In the genomic region with DNA sequence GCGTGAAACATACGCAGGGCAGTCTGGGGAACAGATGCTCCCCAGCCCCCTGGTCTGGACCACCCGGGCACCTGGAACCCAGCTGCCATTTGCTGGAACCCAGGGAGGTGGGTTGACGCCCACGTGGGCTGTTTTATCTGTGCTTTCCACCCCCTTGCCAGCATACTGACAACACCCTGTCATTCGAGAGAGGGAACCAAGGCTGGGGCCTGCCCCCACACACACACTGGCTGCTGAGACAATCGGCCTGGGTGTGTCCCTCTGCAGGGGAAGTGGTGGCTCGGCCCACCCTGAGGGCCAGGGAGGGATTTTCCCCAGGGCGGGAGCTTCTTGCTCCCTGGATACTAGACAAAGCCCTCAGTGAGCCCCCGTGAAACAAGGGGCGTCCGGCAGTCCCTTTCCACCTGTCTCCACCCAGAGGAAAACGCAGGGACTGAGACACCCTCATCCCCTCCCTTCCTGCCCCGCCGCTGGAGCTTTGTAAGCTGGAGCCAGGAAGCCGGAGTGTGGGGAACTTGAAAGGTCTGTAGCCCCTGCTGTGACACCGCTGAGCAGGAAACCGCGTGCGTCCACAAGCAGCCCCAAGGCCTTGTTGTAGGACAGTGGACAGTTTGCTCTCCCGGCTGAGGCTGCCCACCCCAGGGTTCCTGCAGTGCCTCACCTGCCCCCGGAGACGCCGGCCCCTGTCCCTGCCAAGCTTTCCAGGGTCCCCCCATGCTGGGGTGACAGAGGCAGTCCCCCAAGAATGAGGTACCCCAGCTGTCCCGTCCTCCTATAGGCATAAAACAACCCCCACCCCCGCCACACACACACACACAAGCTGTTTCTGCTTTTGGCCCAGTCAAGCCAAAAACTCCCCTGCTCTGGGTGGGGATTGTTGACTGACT, we compare ENCODE assay signal across 1 cellular context.
TF ChIP-seq lines count a peak whose summit lies in the region.

No MANE protein-coding gene starts in this region.

TF ChIP-seq in GM23338, 12 proteins besides CTCF, POLR2A, EP300 and RAD21:
- TF ChIP-seq, protein P1, sequence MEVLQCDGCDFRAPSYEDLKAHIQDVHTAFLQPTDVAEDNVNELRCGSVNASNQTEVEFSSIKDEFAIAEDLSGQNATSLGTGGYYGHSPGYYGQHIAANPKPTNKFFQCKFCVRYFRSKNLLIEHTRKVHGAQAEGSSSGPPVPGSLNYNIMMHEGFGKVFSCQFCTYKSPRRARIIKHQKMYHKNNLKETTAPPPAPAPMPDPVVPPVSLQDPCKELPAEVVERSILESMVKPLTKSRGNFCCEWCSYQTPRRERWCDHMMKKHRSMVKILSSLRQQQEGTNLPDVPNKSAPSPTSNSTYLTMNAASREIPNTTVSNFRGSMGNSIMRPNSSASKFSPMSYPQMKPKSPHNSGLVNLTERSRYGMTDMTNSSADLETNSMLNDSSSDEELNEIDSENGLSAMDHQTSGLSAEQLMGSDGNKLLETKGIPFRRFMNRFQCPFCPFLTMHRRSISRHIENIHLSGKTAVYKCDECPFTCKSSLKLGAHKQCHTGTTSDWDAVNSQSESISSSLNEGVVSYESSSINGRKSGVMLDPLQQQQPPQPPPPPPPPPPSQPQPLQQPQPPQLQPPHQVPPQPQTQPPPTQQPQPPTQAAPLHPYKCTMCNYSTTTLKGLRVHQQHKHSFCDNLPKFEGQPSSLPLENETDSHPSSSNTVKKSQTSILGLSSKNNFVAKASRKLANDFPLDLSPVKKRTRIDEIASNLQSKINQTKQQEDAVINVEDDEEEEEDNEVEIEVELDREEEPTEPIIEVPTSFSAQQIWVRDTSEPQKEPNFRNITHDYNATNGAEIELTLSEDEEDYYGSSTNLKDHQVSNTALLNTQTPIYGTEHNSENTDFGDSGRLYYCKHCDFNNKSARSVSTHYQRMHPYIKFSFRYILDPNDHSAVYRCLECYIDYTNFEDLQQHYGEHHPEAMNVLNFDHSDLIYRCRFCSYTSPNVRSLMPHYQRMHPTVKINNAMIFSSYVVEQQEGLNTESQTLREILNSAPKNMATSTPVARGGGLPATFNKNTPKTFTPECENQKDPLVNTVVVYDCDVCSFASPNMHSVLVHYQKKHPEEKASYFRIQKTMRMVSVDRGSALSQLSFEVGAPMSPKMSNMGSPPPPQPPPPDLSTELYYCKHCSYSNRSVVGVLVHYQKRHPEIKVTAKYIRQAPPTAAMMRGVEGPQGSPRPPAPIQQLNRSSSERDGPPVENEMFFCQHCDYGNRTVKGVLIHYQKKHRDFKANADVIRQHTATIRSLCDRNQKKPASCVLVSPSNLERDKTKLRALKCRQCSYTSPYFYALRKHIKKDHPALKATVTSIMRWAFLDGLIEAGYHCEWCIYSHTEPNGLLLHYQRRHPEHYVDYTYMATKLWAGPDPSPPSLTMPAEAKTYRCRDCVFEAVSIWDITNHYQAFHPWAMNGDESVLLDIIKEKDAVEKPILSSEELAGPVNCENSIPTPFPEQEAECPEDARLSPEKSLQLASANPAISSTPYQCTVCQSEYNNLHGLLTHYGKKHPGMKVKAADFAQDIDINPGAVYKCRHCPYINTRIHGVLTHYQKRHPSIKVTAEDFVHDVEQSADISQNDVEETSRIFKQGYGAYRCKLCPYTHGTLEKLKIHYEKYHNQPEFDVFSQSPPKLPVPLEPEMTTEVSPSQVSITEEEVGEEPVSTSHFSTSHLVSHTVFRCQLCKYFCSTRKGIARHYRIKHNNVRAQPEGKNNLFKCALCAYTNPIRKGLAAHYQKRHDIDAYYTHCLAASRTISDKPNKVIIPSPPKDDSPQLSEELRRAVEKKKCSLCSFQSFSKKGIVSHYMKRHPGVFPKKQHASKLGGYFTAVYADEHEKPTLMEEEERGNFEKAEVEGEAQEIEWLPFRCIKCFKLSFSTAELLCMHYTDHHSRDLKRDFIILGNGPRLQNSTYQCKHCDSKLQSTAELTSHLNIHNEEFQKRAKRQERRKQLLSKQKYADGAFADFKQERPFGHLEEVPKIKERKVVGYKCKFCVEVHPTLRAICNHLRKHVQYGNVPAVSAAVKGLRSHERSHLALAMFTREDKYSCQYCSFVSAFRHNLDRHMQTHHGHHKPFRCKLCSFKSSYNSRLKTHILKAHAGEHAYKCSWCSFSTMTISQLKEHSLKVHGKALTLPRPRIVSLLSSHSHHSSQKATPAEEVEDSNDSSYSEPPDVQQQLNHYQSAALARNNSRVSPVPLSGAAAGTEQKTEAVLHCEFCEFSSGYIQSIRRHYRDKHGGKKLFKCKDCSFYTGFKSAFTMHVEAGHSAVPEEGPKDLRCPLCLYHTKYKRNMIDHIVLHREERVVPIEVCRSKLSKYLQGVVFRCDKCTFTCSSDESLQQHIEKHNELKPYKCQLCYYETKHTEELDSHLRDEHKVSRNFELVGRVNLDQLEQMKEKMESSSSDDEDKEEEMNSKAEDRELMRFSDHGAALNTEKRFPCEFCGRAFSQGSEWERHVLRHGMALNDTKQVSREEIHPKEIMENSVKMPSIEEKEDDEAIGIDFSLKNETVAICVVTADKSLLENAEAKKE (CRISPR knock-in tag; IDR thresholded peaks at IDR 0.05) = no peak
- TF ChIP-seq POLR2AphosphoS5 (IDR thresholded peaks at IDR 0.05; ENCODE audit: low read depth) (no peak), ZNF114 (CRISPR knock-in tag; IDR thresholded peaks at IDR 0.05) (no peak), JUNB (IDR thresholded peaks at IDR 0.05; ENCODE audit: unreplicated experiment) (no peak), ZNF331 (CRISPR knock-in tag; IDR thresholded peaks at IDR 0.05; ENCODE audit: low read depth) (no peak), NANOG (IDR thresholded peaks at IDR 0.05; ENCODE audit: borderline replicate concordance) (no peak), EZH2 (IDR thresholded peaks at IDR 0.05; ENCODE audit: low read depth, unreplicated experiment) (no peak), STAT1 (IDR thresholded peaks at IDR 0.05; ENCODE audit: unreplicated experiment) (no peak), CREB1 (CRISPR knock-in tag; IDR thresholded peaks at IDR 0.05; ENCODE audit: low read depth) (no peak), EZH2phosphoT487 (IDR thresholded peaks at IDR 0.05; ENCODE audit: unreplicated experiment) (no peak)
- TF ChIP-seq, protein P2, sequence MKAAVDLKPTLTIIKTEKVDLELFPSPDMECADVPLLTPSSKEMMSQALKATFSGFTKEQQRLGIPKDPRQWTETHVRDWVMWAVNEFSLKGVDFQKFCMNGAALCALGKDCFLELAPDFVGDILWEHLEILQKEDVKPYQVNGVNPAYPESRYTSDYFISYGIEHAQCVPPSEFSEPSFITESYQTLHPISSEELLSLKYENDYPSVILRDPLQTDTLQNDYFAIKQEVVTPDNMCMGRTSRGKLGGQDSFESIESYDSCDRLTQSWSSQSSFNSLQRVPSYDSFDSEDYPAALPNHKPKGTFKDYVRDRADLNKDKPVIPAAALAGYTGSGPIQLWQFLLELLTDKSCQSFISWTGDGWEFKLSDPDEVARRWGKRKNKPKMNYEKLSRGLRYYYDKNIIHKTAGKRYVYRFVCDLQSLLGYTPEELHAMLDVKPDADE (IDR thresholded peaks at IDR 0.05) = no peak
- TF ChIP-seq, protein P3, sequence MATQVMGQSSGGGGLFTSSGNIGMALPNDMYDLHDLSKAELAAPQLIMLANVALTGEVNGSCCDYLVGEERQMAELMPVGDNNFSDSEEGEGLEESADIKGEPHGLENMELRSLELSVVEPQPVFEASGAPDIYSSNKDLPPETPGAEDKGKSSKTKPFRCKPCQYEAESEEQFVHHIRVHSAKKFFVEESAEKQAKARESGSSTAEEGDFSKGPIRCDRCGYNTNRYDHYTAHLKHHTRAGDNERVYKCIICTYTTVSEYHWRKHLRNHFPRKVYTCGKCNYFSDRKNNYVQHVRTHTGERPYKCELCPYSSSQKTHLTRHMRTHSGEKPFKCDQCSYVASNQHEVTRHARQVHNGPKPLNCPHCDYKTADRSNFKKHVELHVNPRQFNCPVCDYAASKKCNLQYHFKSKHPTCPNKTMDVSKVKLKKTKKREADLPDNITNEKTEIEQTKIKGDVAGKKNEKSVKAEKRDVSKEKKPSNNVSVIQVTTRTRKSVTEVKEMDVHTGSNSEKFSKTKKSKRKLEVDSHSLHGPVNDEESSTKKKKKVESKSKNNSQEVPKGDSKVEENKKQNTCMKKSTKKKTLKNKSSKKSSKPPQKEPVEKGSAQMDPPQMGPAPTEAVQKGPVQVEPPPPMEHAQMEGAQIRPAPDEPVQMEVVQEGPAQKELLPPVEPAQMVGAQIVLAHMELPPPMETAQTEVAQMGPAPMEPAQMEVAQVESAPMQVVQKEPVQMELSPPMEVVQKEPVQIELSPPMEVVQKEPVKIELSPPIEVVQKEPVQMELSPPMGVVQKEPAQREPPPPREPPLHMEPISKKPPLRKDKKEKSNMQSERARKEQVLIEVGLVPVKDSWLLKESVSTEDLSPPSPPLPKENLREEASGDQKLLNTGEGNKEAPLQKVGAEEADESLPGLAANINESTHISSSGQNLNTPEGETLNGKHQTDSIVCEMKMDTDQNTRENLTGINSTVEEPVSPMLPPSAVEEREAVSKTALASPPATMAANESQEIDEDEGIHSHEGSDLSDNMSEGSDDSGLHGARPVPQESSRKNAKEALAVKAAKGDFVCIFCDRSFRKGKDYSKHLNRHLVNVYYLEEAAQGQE (IDR thresholded peaks at IDR 0.05; ENCODE audit: unreplicated experiment) = no peak
TF ChIP-seq in GM23338: peak in this region for 0.
